In the genomic region with DNA sequence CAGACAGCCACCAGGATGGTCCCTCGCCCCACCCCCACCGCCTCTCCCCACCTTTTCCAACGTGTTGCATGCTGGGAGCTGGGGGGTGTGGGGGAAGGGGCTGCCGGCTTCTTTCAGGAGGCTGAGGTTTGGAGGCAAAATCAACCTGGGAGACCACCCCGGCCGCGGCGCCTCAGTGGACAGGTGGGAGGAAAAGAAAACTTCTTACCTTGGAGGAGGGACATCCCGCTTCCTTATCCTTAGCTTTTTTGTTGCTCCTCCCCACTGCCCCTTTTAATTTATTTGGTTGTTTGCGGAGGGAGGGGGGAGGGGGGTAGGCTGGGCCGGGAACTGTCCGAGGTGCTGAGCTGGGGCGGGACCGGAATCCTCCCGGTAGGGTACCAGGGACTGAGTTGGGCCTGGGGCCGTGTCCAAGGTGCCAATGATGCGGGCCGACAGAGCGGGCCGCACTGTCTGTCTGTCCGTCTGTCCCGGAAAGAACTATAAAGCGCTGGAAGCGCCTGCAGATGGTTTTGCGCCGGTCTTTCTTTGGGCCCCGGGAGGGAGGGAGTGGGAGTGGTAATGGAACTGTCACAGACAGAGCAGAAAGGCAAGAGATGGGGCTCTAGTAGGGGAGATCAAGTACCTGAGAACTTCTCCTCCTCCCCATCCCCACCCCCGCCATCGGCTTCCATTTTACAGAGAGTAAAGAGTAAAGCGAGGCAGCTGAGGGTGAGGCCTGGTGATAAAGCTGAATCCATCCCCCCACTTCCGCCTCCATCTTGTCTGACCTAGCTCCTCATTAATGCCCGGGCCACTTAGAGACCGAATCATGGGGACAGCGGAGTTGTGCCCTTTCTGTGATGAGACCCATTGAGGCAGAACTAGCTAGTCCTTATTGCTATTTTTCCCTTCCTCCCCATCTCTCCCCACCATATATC, we compare ENCODE assay signal across 10 cellular contexts. TPM values are rescaled to one million over a fixed set of nuclear protein-coding genes. Genes with fewer than 3 reads are reported as not detected.
DNase-seq lines count a peak whose midpoint lies in the region; ATAC-seq and TF ChIP-seq lines count a peak whose summit lies in the region.
"Had no signal": no experiment of that assay in that cellular context is flagged by ENCODE, and none has a peak within 500 bp of the region (broad histone marks: within the 10 kb centered on the region; RNA-seq: fewer than 3 reads in every experiment).

No MANE protein-coding gene starts in this region.

- peaks cover 72% of the 10 kb centered on the region for H3K27me3 ChIP-seq in iPS-20b (ENCODE audit: insufficient read depth, low read length)

- peak; percentile 42 for DNase-seq in Caki2 (ENCODE audit: low read depth)
- DNase-seq in GM10266 (ENCODE audit: extremely low spot score) = peak; percentile 46
- peak; percentile 35 to 83 for DNase-seq in NCI-H526 (lab: John Stamatoyannopoulos, UW)
- no peak for DNase-seq in H4 (ENCODE audit: low spot score)
- no peak for DNase-seq in T-helper 9 cell

- H3K27ac ChIP-seq in iPS-20b (ENCODE audit: low read length) = no peak overlapping the region

- no peak for ATAC-seq in activated CD4-positive, CD25-positive, alpha-beta regulatory T cell treated with anti-CD3 and anti-CD28 coated beads, Interleukin-2, amount 50 U/mL, for 24 hours
- no peak for ATAC-seq in GM21529 (IDR thresholded peaks at IDR 0.05; ENCODE audit: unreplicated experiment)

- no peaks in the 10 kb centered on the region for H3K36me3 ChIP-seq in iPS-20b (ENCODE audit: insufficient read depth, low read depth, low read length)

- H3K4me1 ChIP-seq in iPS-20b (ENCODE audit: insufficient read depth, low read length) = peaks cover 15% of the 10 kb centered on the region

- no peak overlapping the region for H3K9ac ChIP-seq in iPS-20b (ENCODE audit: low read depth, low read length)

- in situ Hi-C loops in Caki2 (cut with HindIII; ENCODE audit: low pct_unique_long_range_greater_than_20kb, low sequenced_read_pairs) = no loop called here

- peak overlapping the region; percentile 26; the same call in 1 of the 2 replicates for H3K4me3 ChIP-seq in iPS-20b (ENCODE audit: low read length)

- TF ChIP-seq CTCF in GM10266 (IDR thresholded peaks at IDR 0.05; ENCODE audit: control insufficient read depth, insufficient read depth, low read depth, missing control alignments) = no peak

- no peaks in the 10 kb centered on the region for H3K9me3 ChIP-seq in iPS-20b (ENCODE audit: insufficient read depth, low read depth, low read length)

RNA-seq across cellular contexts. Expression of a gene that starts 2.4 kb away (rescaled TPM):
- 0.78 TPM in 1 of 2 replicates, not detected in the other for total RNA-seq in Caki2 (2014; rRNA removed; shearing (Covaris generic); ENCODE audit: low replicate concordance)
- total RNA-seq in H4 (2014; rRNA removed; shearing (Covaris generic)) = 0.45 and 0.75 TPM in 2 replicates
- total RNA-seq: posterior vena cava, T-cell had no signal

RNA-seq across cellular contexts. Expression of a gene that starts 23.1 kb away (rescaled TPM):
- not detected in 2 replicates for total RNA-seq in Caki2 (2014; rRNA removed; shearing (Covaris generic); ENCODE audit: low replicate concordance)
- total RNA-seq in H4 (2014; rRNA removed; shearing (Covaris generic)) = not detected in 2 replicates
- total RNA-seq: posterior vena cava, T-cell had no signal

RNA-seq across cellular contexts. Expression of a gene that starts 31.3 kb away (rescaled TPM):
- not detected in 2 replicates for total RNA-seq in Caki2 (2014; rRNA removed; shearing (Covaris generic); ENCODE audit: low replicate concordance)
- not detected in 2 replicates for total RNA-seq in H4 (2014; rRNA removed; shearing (Covaris generic))
- total RNA-seq: posterior vena cava, T-cell had no signal

Comparison
In these comparisons a context has a peak if more than half of its experiments do, and no peak if none do; other contexts are left out.
1. DNase-seq: peak in Caki2 (single experiment), GM10266 (single experiment) and NCI-H526 (2 of 2); none in H4 (single experiment) and T-helper 9 cell (single experiment).